ENCODE assay signal across 1 cellular context in the genomic region with DNA sequence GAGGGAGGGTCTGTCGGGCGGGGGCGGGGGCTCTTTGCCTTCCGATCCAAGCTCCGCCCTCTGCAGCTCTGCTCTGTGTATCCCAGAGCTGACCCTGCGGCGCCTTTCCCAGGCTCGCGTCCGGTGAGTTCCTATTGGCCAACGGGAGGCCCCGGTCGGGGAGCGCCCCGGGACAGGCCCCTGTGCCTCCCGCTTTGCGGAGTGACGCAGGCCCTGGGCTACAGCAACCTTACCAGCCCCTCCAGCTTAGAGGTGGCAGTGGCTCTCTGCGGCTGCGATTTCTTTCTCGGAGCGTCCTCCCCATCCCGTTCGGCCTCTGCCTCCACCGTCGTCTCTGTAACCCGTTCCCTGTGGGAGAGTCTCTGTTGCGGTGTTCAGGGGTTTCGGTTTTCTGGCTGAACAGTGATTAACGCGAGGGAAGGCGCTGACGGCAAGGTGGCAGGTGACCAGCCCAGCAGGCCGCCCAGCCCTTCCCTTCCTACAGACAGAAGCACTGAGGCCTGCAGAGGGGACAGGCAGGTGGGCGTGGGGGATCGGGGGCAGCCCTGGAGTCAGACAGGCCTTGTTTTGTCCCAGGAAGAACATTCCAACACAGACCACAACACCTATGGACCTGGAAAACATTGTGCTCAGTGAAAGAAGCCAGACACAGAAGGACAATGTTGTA.
TF ChIP-seq lines count a peak whose summit lies in the region.

No MANE protein-coding gene starts in this region.

TF ChIP-seq in liver, 16 proteins besides CTCF, POLR2A, EP300 and RAD21 (continued from another document):
- TF ChIP-seq ZBTB33 (IDR thresholded peaks at IDR 0.05): no peak
- TF ChIP-seq RXRA (IDR thresholded peaks at IDR 0.05): peak; percentile 60 to 76
- peak; percentile 49 for TF ChIP-seq NR2F2 (IDR thresholded peaks at IDR 0.05)
- TF ChIP-seq SP1 (IDR thresholded peaks at IDR 0.05): peak; percentile 76
